Comparison of ENCODE assay signal across 20 cellular contexts in genomic region chr7:132815696-132816334, GRCh38.
DNase-seq lines count a peak whose midpoint lies in the region; ATAC-seq and TF ChIP-seq lines count a peak whose summit lies in the region.
"Had no signal": no experiment of that assay in that cellular context is flagged by ENCODE, and none has a peak within 500 bp of the region (broad histone marks: within the 10 kb centered on the region; RNA-seq: fewer than 3 reads in every experiment).

No MANE protein-coding gene starts in this region.

- no peak for TF ChIP-seq CTCF in PC-3 (conservative IDR thresholded peaks at IDR 0.05; ENCODE audit: low read depth, low read length)
- no peak for TF ChIP-seq CTCF in epithelial cell of esophagus (IDR thresholded peaks at IDR 0.05; ENCODE audit: insufficient read depth, low read depth, low read length, missing control alignments)
- no peak for TF ChIP-seq CTCF in parathyroid adenoma (IDR thresholded peaks at IDR 0.05)

- no peaks in the 10 kb centered on the region for H3K9me3 ChIP-seq in PC-3 (ENCODE audit: low read length)
- no peaks in the 10 kb centered on the region for H3K9me3 ChIP-seq in parathyroid adenoma (ENCODE audit: control insufficient read depth, low read length)
- H3K9me3 ChIP-seq: adrenal gland, Caco-2, vagina had no signal

- H3K27me3 ChIP-seq in PC-3 (ENCODE audit: low read length): no peaks in the 10 kb centered on the region
- H3K27me3 ChIP-seq in parathyroid adenoma (ENCODE audit: control insufficient read depth, insufficient read depth, low read length): no peaks in the 10 kb centered on the region
- H3K27me3 ChIP-seq: adrenal gland, vagina had no signal

- intact Hi-C loops in PC-3 (cut with micrococcal nuclease): no loop called here

- no peak overlapping the region for H3K9ac ChIP-seq in PC-3 (ENCODE audit: low read length)
- no peak overlapping the region for H3K9ac ChIP-seq in parathyroid adenoma

- H3K27ac ChIP-seq in PC-3 (ENCODE audit: low read length) (no peak overlapping the region), parathyroid adenoma (no peak overlapping the region)
- H3K27ac ChIP-seq: adrenal gland, skin epidermis, vagina had no signal

- CTCF ChIA-PET in PC-3 (lab: Charles Lee): no interaction called here

- no peaks in the 10 kb centered on the region for H3F3A ChIP-seq in PC-3 (ENCODE audit: low read length, unreplicated experiment)

- no peak overlapping the region for H3K4me2 ChIP-seq in PC-3 (ENCODE audit: low read length)
- H3K4me2 ChIP-seq in parathyroid adenoma (ENCODE audit: low read length): peak overlapping the region; percentile 3

- DNase-seq in NCI-H1105 treated with DMSO at 0.1 percent for 48 hours (lab: John Stamatoyannopoulos, UW): peak; percentile 43
- DNase-seq in NCI-H1105 (lab: John Stamatoyannopoulos, UW): no peak
- DNase-seq in PC-3: peak; percentile 15
- peak; percentile 11 for DNase-seq in epithelial cell of esophagus (ENCODE audit: low read depth)
- DNase-seq in midbrain (lab: John Stamatoyannopoulos, UW): no peak
- DNase-seq in stimulated activated naive CD8-positive, alpha-beta T cell treated with anti-CD3 and anti-CD28 coated beads, Interleukin-15, amount 100 ng/mL, for 72 hours: no peak
- DNase-seq in activated CD4-positive, alpha-beta T cell treated with anti-CD3 and anti-CD28 coated beads for 1 hour: no peak
- DNase-seq: activated CD4-positive, alpha-beta T cell treated with anti-CD3 and anti-CD28 coated beads, Interleukin-2, amount 50 U/mL, for 48 hours; adrenal gland; Caco-2; cortex of kidney; Kasumi-1; NCI-H187; occipital lobe; SHP77 treated with DMSO at 0.1 percent for 48 hours; stimulated activated naive CD4-positive, alpha-beta T cell; T-helper 9 cell had no signal

- H3K79me2 ChIP-seq in PC-3 (ENCODE audit: low read length) (no peaks in the 10 kb centered on the region), parathyroid adenoma (peaks cover 3% of the 10 kb centered on the region)

- H3K9me3 Mint-ChIP-seq in stimulated activated naive CD8-positive, alpha-beta T cell treated with anti-CD3 and anti-CD28 coated beads, Interleukin-15, amount 100 ng/mL, for 72 hours: peaks cover 7 to 8% of the 10 kb centered on the region in 2 donors

- no peak overlapping the region for H3K4me3 Mint-ChIP-seq in stimulated activated naive CD8-positive, alpha-beta T cell treated with anti-CD3 and anti-CD28 coated beads, Interleukin-15, amount 100 ng/mL, for 72 hours

- no peaks in the 10 kb centered on the region for H3K36me3 ChIP-seq in PC-3 (ENCODE audit: low read depth, low read length)
- no peaks in the 10 kb centered on the region for H3K36me3 ChIP-seq in parathyroid adenoma (ENCODE audit: control insufficient read depth, insufficient read depth, low read length)
- H3K36me3 ChIP-seq: adrenal gland, vagina had no signal

- no peaks in the 10 kb centered on the region; the same call in 1 of the 2 replicates for H3K4me1 ChIP-seq in PC-3 (ENCODE audit: insufficient read depth, low read length)
- H3K4me1 ChIP-seq in parathyroid adenoma: peaks cover 19% of the 10 kb centered on the region
- H3K4me1 ChIP-seq: Caco-2, vagina had no signal

- H4K20me1 ChIP-seq in PC-3 (ENCODE audit: low read length): no peaks in the 10 kb centered on the region

- H3K4me3 ChIP-seq in PC-3 (ENCODE audit: low read length) (no peak overlapping the region), epithelial cell of esophagus (ENCODE audit: low read length) (no peak overlapping the region), parathyroid adenoma (ENCODE audit: low read depth, low read length) (no peak overlapping the region)
- H3K4me3 ChIP-seq: adrenal gland, skin epidermis, vagina had no signal

- H2AFZ ChIP-seq in PC-3 (ENCODE audit: low read length): no peak overlapping the region
- H2AFZ ChIP-seq in parathyroid adenoma: no peak overlapping the region

- H3K27me3 Mint-ChIP-seq in stimulated activated naive CD8-positive, alpha-beta T cell treated with anti-CD3 and anti-CD28 coated beads, Interleukin-15, amount 100 ng/mL, for 72 hours: no peaks in the 10 kb centered on the region

- ATAC-seq in PC-3: no peak
- ATAC-seq in stimulated activated naive CD8-positive, alpha-beta T cell treated with anti-CD3 and anti-CD28 coated beads, Interleukin-15, amount 100 ng/mL, for 72 hours: no peak

- POLR2A ChIA-PET in PC-3 (lab: Charles Lee; ENCODE audit: unreplicated experiment): no interaction called here

- no TSS peak for BruUV-seq in PC-3 (replicated peaks; lab: Mats Ljungman, UMichigan)

- H3K27ac Mint-ChIP-seq in stimulated activated naive CD8-positive, alpha-beta T cell treated with anti-CD3 and anti-CD28 coated beads, Interleukin-15, amount 100 ng/mL, for 72 hours: no peak overlapping the region

- H3K9me2 ChIP-seq in PC-3 (replicated peaks; ENCODE audit: low read length): no peaks in the 10 kb centered on the region

- H3K4me1 Mint-ChIP-seq in stimulated activated naive CD8-positive, alpha-beta T cell treated with anti-CD3 and anti-CD28 coated beads, Interleukin-15, amount 100 ng/mL, for 72 hours: no peaks in the 10 kb centered on the region

Comparison
In these comparisons a context has a peak if more than half of its experiments do, and no peak if none do; other contexts are left out.
1. DNase-seq: peak in NCI-H1105 treated with DMSO at 0.1 percent for 48 hours (single experiment), PC-3 (single experiment) and epithelial cell of esophagus (single experiment); none in NCI-H1105 (single experiment), midbrain (single experiment), stimulated activated naive CD8-positive, alpha-beta T cell treated with anti-CD3 and anti-CD28 coated beads, Interleukin-15, amount 100 ng/mL, for 72 hours (0 of 2) and activated CD4-positive, alpha-beta T cell treated with anti-CD3 and anti-CD28 coated beads for 1 hour (single experiment).